ENCODE assay signal across 14 cellular contexts in genomic region chr15:101128696-101129095, GRCh38.
DNase-seq lines count a peak whose midpoint lies in the region; ATAC-seq and TF ChIP-seq lines count a peak whose summit lies in the region.
"Had no signal": no experiment of that assay in that cellular context is flagged by ENCODE, and none has a peak within 500 bp of the region (broad histone marks: within the 10 kb centered on the region; RNA-seq: fewer than 3 reads in every experiment).

No MANE protein-coding gene starts in this region.

- no peak for TF ChIP-seq RAD21 in HCT116 (IDR thresholded peaks at IDR 0.05; ENCODE audit: low read depth)

- H3K27ac Mint-ChIP-seq in activated naive CD8-positive, alpha-beta T cell treated with anti-CD3 and anti-CD28 coated beads for 36 hours: peak overlapping the region; percentile 99
- peak overlapping the region in 8 of 10 donors; percentile 43 to 98 (median 94) for H3K27ac Mint-ChIP-seq in naive thymus-derived CD8-positive, alpha-beta T cell

- no peak overlapping the region for H2AFZ ChIP-seq in HCT116 (ENCODE audit: low read depth, low read length, poor library complexity, severe bottlenecking)

- TF ChIP-seq POLR2A in HCT116 (IDR thresholded peaks at IDR 0.05; ENCODE audit: borderline replicate concordance, extremely low read depth, insufficient read depth, insufficient read length): no peak

- peak overlapping the region; percentile 45 for H3K4me2 ChIP-seq in HCT116 (ENCODE audit: low read length)

- no peak overlapping the region for H3K4me3 Mint-ChIP-seq in activated naive CD8-positive, alpha-beta T cell treated with anti-CD3 and anti-CD28 coated beads for 36 hours
- peak overlapping the region in 1 of 10 donors; percentile 21 for H3K4me3 Mint-ChIP-seq in naive thymus-derived CD8-positive, alpha-beta T cell

- BruUV-seq in HCT116 (replicated peaks; lab: Mats Ljungman, UMichigan): no TSS peak

- H3K36me3 Mint-ChIP-seq in activated naive CD8-positive, alpha-beta T cell treated with anti-CD3 and anti-CD28 coated beads for 36 hours: peaks cover 16% of the 10 kb centered on the region
- H3K36me3 Mint-ChIP-seq in naive thymus-derived CD8-positive, alpha-beta T cell: peaks cover 0 to 2% (median 0%) of the 10 kb centered on the region in 3 donors

- H3K4me1 ChIP-seq in HCT116 (ENCODE audit: control insufficient read depth in 1 of 2, insufficient read depth in 2 of 2, low read length in 2 of 2): peaks cover 37 to 52% of the 10 kb centered on the region in 2 experiments
- H3K4me1 ChIP-seq: pancreas had no signal

- no peaks in the 10 kb centered on the region for H3K36me3 ChIP-seq in HCT116 (ENCODE audit: control insufficient read depth in 1 of 2, insufficient read depth in 2 of 2, low read length in 2 of 2)
- H3K36me3 ChIP-seq: lower lobe of right lung, MG63, pancreas had no signal

- H4K20me1 ChIP-seq in HCT116 (ENCODE audit: insufficient read depth): no peaks in the 10 kb centered on the region

- H3K27me3 Mint-ChIP-seq in activated naive CD8-positive, alpha-beta T cell treated with anti-CD3 and anti-CD28 coated beads for 36 hours: no peaks in the 10 kb centered on the region
- H3K27me3 Mint-ChIP-seq in naive thymus-derived CD8-positive, alpha-beta T cell: no peaks in the 10 kb centered on the region

- no peak overlapping the region for H3K9ac ChIP-seq in HCT116 (ENCODE audit: low read length)

- H3K9me3 Mint-ChIP-seq in activated naive CD8-positive, alpha-beta T cell treated with anti-CD3 and anti-CD28 coated beads for 36 hours: peaks cover 19% of the 10 kb centered on the region
- peaks cover 0 to 3% (median 0%) of the 10 kb centered on the region in 9 donors for H3K9me3 Mint-ChIP-seq in naive thymus-derived CD8-positive, alpha-beta T cell

- peak overlapping the region; percentile 99 for H3K27ac ChIP-seq in AG04450 (ENCODE audit: low read depth, low read length)
- H3K27ac ChIP-seq in HCT116 (ENCODE audit: low read depth, low read length): 0 out of 2 replicates have a peak overlapping the region, but pooled peaks have one; percentile 49
- H3K27ac ChIP-seq: lower lobe of right lung, pancreas had no signal

- H3K9me3 ChIP-seq in AG04450 (ENCODE audit: control insufficient read depth, insufficient read depth, low read length) (peaks cover 9% of the 10 kb centered on the region; the same call in 1 of the 2 replicates), HCT116 (ENCODE audit: control insufficient read depth in 1 of 2, insufficient read depth in 1 of 2, low read depth in 1 of 2, low read length in 2 of 2) (no peaks in the 10 kb centered on the region)
- H3K9me3 ChIP-seq: lower lobe of right lung, MG63, pancreas had no signal

- POLR2A ChIA-PET in AG04450 (lab: Yijun Ruan, JAX): interaction anchor here (0.7 kb wide), 1 partner anchor 23 kb away, joined by 3 read pairs; no protein-coding TSS in a partner anchor
- POLR2A ChIA-PET in HCT116 (lab: Charles Lee): interaction anchor here (0.7 kb wide), 1 partner anchor 11 kb away, joined by 4 read pairs; no protein-coding TSS in a partner anchor
- POLR2A ChIA-PET in naive thymus-derived CD8-positive, alpha-beta T cell (lab: Charles Lee): interaction anchor here (0.7 to 1.2 kb wide), 3 partner anchors 38 to 1393 kb away, joined by 3 to 6 read pairs (median 3); no protein-coding TSS in a partner anchor

- intact Hi-C loops in HCT116 (cut with micrococcal nuclease): no loop called here

- no peaks in the 10 kb centered on the region for H3K27me3 ChIP-seq in AG04450 (ENCODE audit: control insufficient read depth, insufficient read depth, low read length)
- H3K27me3 ChIP-seq in HCT116 (ENCODE audit: insufficient read depth, low read length): 0 out of 2 replicates have a peak, but pooled peaks cover 5% of the 10 kb centered on the region
- H3K27me3 ChIP-seq: MG63, pancreas had no signal

- H3K79me2 ChIP-seq in HCT116 (ENCODE audit: insufficient read depth, low read length): no peaks in the 10 kb centered on the region

- TF ChIP-seq CTCF in AG04450 (IDR thresholded peaks at IDR 0.05; ENCODE audit: low read depth, low read length) (no peak), HCT116 (IDR thresholded peaks at IDR 0.05 in 2 of 3, conservative IDR thresholded peaks at IDR 0.05 in 1 of 3; ENCODE audit: borderline replicate concordance in 1 of 3, insufficient read depth in 1 of 3, low read depth in 2 of 3, low read length in 2 of 3) (no peak)

- no peaks in the 10 kb centered on the region for H3K9me2 ChIP-seq in HCT116 (ENCODE audit: insufficient read depth)

- RAD21 ChIA-PET in HCT116 (lab: Charles Lee; ENCODE audit: low non-redundant PET in 1 of 2, low total read pairs in 2 of 2, uncharacterized antibody in 2 of 2, unreplicated experiment in 2 of 2): no interaction called here

- DNase-seq in AG04450 (ENCODE audit: low read depth, low spot score) (no peak), HCT116 (ENCODE audit: low read depth, low spot score) (no peak), NCI-H2196 (lab: John Stamatoyannopoulos, UW; ENCODE audit: unreplicated experiment) (no peak), mesenteric fat pad (ENCODE audit: low spot score) (no peak)
- DNase-seq in activated naive CD8-positive, alpha-beta T cell treated with anti-CD3 and anti-CD28 coated beads for 36 hours: no peak
- DNase-seq in naive thymus-derived CD8-positive, alpha-beta T cell: no peak
- no peak for DNase-seq in stimulated activated CD4-positive, alpha-beta T cell treated with anti-CD3 and anti-CD28 coated beads, Interleukin-15, amount 100 ng/mL, for 24 hours
- DNase-seq: caudate nucleus; erythroblast; lower lobe of right lung; pancreas; stimulated activated CD4-positive, alpha-beta T cell treated with anti-CD3 and anti-CD28 coated beads, Interleukin-2, amount 100 ng/mL, for 48 hours had no signal

- CTCF ChIA-PET in AG04450 (lab: Charles Lee): interaction anchor here (0.6 to 1.3 kb wide), 3 partner anchors 40 to 201 kb away, joined by 3 to 5 read pairs (median 4); no protein-coding TSS in a partner anchor
- CTCF ChIA-PET in HCT116 (lab: Charles Lee): no interaction called here

- ATAC-seq in HCT116: no peak
- no peak for ATAC-seq in naive thymus-derived CD8-positive, alpha-beta T cell
- ATAC-seq in HG02981 (IDR thresholded peaks at IDR 0.05; ENCODE audit: unreplicated experiment): no peak

- H3K4me3 ChIP-seq in AG04450 (ENCODE audit: low read depth, low read length) (no peak overlapping the region), HCT116 (replicated peaks in 1 of 2; ENCODE audit: low read depth in 1 of 2, low read length in 2 of 2) (no peak overlapping the region)
- H3K4me3 ChIP-seq: lower lobe of right lung, MG63, pancreas had no signal

- peaks cover 46% of the 10 kb centered on the region for H3K4me1 Mint-ChIP-seq in activated naive CD8-positive, alpha-beta T cell treated with anti-CD3 and anti-CD28 coated beads for 36 hours
- peaks cover 29 to 63% (median 43%) of the 10 kb centered on the region in 4 donors for H3K4me1 Mint-ChIP-seq in naive thymus-derived CD8-positive, alpha-beta T cell

TF ChIP-seq in HCT116, 20 proteins besides CTCF, POLR2A, EP300 and RAD21 (continues in another document):
- TF ChIP-seq SIN3A (IDR thresholded peaks at IDR 0.05; ENCODE audit: low read depth) (no peak), REST (IDR thresholded peaks at IDR 0.05; ENCODE audit: low read depth) (no peak), EZH2 (IDR thresholded peaks at IDR 0.05) (no peak), CEBPB (IDR thresholded peaks at IDR 0.05; ENCODE audit: low read depth) (no peak), EGR1 (IDR thresholded peaks at IDR 0.05; ENCODE audit: low read depth) (no peak), MAX (IDR thresholded peaks at IDR 0.05) (no peak), SRF (IDR thresholded peaks at IDR 0.05; ENCODE audit: low read depth) (no peak), YY1 (IDR thresholded peaks at IDR 0.05; ENCODE audit: extremely low read depth, insufficient replicate concordance, low read depth, low read length) (no peak), POLR2AphosphoS5 (IDR thresholded peaks at IDR 0.05; ENCODE audit: low read depth, low read length) (no peak), FOSL1 (IDR thresholded peaks at IDR 0.05; ENCODE audit: low read depth) (no peak), ATF3 (IDR thresholded peaks at IDR 0.05) (no peak), ELF1 (IDR thresholded peaks at IDR 0.05; ENCODE audit: borderline replicate concordance, low read depth) (no peak), TCF7L2 (IDR thresholded peaks at IDR 0.05; ENCODE audit: borderline replicate concordance, extremely low read depth, insufficient read depth, insufficient read length) (no peak), ZNF274 (IDR thresholded peaks at IDR 0.05; ENCODE audit: low read depth, low read length) (no peak), ZFX (IDR thresholded peaks at IDR 0.05) (no peak)
